Comparison of ENCODE assay signal across 8 cellular contexts in the genomic region with DNA sequence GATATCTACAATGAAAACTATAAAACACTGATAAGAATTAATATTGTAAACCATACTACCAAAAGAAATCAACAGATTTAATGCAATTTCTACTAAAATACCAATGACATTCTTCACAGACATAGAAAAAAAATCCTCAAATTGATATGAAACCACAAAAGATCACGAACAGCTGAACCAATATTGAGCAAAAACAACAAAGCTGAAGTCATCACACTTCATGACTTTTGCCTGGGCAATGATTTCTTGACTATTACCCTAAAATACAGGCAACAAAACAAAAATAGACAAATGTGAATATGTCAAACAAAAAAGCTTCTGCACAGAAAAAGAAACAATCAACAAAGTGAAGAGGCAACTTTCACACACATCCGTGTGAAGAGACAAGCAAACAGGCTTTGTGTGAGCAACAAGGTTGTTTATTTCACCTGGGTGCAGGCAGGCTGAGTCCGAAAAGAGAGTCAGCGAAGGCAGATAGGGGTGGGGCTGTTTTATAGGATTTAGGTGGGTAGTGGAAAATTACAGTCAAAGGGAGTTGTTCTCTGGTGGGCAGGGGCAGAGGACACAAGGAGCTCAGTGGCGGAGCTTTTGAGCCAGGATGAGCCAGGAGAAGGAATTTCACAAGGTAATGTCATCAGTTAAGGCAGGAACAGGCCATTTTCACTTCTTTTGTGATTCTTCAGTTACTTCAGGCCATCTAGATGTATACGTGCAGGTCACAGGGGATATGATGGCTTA.
DNase-seq lines count a peak whose midpoint lies in the region; TF ChIP-seq lines count a peak whose summit lies in the region.
"Not testable (repeated sequence)": the region's sequence is repeated elsewhere in the genome, so short reads cannot be mapped to it uniquely, and the experiment has no call there.

No MANE protein-coding gene starts in this region.

- not testable (repeated sequence) for H3K36me3 Mint-ChIP-seq in osteocyte (ENCODE audit: unreplicated experiment)

- H3K9me3 ChIP-seq in HUES6 (ENCODE audit: control insufficient read depth, insufficient read depth, low read depth, low read length); adipocyte (ENCODE audit: control insufficient read depth, low read length); mesenchymal stem cell (ENCODE audit: control insufficient read depth, low read length): not testable (repeated sequence)

- H3K14ac ChIP-seq in mesenchymal stem cell (ENCODE audit: low read length in 2 of 2): not testable (repeated sequence)

- not testable (repeated sequence) for H2AFZ ChIP-seq in mesenchymal stem cell (ENCODE audit: low read depth, low read length)

- POLR2A ChIA-PET in AG04449 (lab: Yijun Ruan, JAX): interaction anchor here (0.7 kb wide), 1 partner anchor 10 kb away, joined by 4 read pairs; no protein-coding TSS in a partner anchor

- DNase-seq in AG04449 (ENCODE audit: low read depth, low spot score): peak; percentile 23
- DNase-seq in ELF-1 (ENCODE audit: low read depth, low spot score): peak; percentile 41
- DNase-seq in adipocyte (ENCODE audit: low read depth): peak; percentile 73
- peak; percentile 28 to 78 for DNase-seq in cardiac fibroblast (ENCODE audit: low read depth in 2 of 2)
- peak; percentile 71 for DNase-seq in fibroblast of mammary gland (ENCODE audit: low read depth)
- DNase-seq in mesenchymal stem cell; osteocyte (ENCODE audit: extremely low spot score, unreplicated experiment): not testable (repeated sequence)

- H3K4me1 Mint-ChIP-seq in osteocyte (ENCODE audit: unreplicated experiment): peaks cover 20% of the 10 kb centered on the region

- H3K27ac Mint-ChIP-seq in osteocyte (ENCODE audit: unreplicated experiment): not testable (repeated sequence)

- not testable (repeated sequence) for H2BK15ac ChIP-seq in mesenchymal stem cell (ENCODE audit: low read depth, poor library complexity, severe bottlenecking)

- CTCF ChIA-PET in AG04449 (lab: Yijun Ruan, JAX): not testable (repeated sequence)

- H4K8ac ChIP-seq in mesenchymal stem cell (ENCODE audit: low read length): not testable (repeated sequence)

- peak overlapping the region; percentile 27 for H3K4me3 Mint-ChIP-seq in osteocyte (ENCODE audit: unreplicated experiment)

- H3K4ac ChIP-seq in mesenchymal stem cell (ENCODE audit: low read depth in 1 of 2, low read length in 2 of 2): not testable (repeated sequence)

- WGBS in mesenchymal stem cell: 78% methylated on average over 5 of the region's 6 CpGs

- not testable (repeated sequence) for H3K36me3 ChIP-seq in HUES6 (ENCODE audit: control insufficient read depth, insufficient read depth, low read length); adipocyte (ENCODE audit: control insufficient read depth, insufficient read depth, low read length, severe bottlenecking); mesenchymal stem cell (ENCODE audit: control insufficient read depth in 1 of 2, insufficient read depth in 2 of 2, low read depth in 1 of 2, low read length in 2 of 2)

- H2BK12ac ChIP-seq in mesenchymal stem cell (ENCODE audit: low read length in 2 of 2): not testable (repeated sequence)

- H3K4me3 ChIP-seq in AG04449 (ENCODE audit: low read depth, low read length); adipocyte (ENCODE audit: low read length); cardiac fibroblast (replicated peaks in 1 of 2; ENCODE audit: low read depth in 2 of 2, low read length in 2 of 2); fibroblast of mammary gland (ENCODE audit: control insufficient read depth, low read depth, low read length); mesenchymal stem cell (ENCODE audit: insufficient read depth in 1 of 2, low read depth in 1 of 2, low read length in 2 of 2): not testable (repeated sequence)
- peak overlapping the region; percentile 12; the same call in 1 of the 2 replicates for H3K4me3 ChIP-seq in HUES6 (ENCODE audit: low read depth, low read length)

- not testable (repeated sequence) for H4K91ac ChIP-seq in mesenchymal stem cell (ENCODE audit: low read length)

- not testable (repeated sequence) for H2AK5ac ChIP-seq in mesenchymal stem cell (ENCODE audit: low read length, severe bottlenecking)

- peak overlapping the region; percentile 64 for H3K9ac ChIP-seq in HUES6 (ENCODE audit: low read length)
- not testable (repeated sequence) for H3K9ac ChIP-seq in adipocyte (ENCODE audit: low read length); mesenchymal stem cell (ENCODE audit: low read length)

- not testable (repeated sequence) for H3K27me3 Mint-ChIP-seq in osteocyte (ENCODE audit: unreplicated experiment)

- peak overlapping the region; percentile 36; the same call in 1 of the 2 replicates for H3K27ac ChIP-seq in HUES6 (ENCODE audit: low read depth, low read length)
- peak overlapping the region; percentile 65 for H3K27ac ChIP-seq in mesenchymal stem cell (ENCODE audit: low read length, poor library complexity, severe bottlenecking)

- H3K4me2 ChIP-seq in mesenchymal stem cell (ENCODE audit: low read length, poor library complexity, severe bottlenecking): not testable (repeated sequence)

- peaks cover 10% of the 10 kb centered on the region for H3K9me3 Mint-ChIP-seq in osteocyte (ENCODE audit: unreplicated experiment)

- H3K27me3 ChIP-seq in HUES6 (ENCODE audit: control insufficient read depth, insufficient read depth, low read length); adipocyte (replicated peaks; ENCODE audit: control insufficient read depth, insufficient read depth, low read length); mesenchymal stem cell (ENCODE audit: control insufficient read depth in 1 of 2, insufficient read depth in 1 of 2, low read length in 2 of 2): not testable (repeated sequence)

- not testable (repeated sequence) for H3K79me1 ChIP-seq in mesenchymal stem cell (replicated peaks; ENCODE audit: low read length, poor library complexity, severe bottlenecking)

- peaks cover 26% of the 10 kb centered on the region for H3K4me1 ChIP-seq in HUES6 (ENCODE audit: control insufficient read depth, insufficient read depth, low read length)
- peaks cover 13% of the 10 kb centered on the region for H3K4me1 ChIP-seq in adipocyte (ENCODE audit: control insufficient read depth, insufficient read depth, low read length)
- not testable (repeated sequence) for H3K4me1 ChIP-seq in mesenchymal stem cell (ENCODE audit: control insufficient read depth, insufficient read depth, low read depth, low read length)

- not testable (repeated sequence) for H3K18ac ChIP-seq in mesenchymal stem cell (ENCODE audit: low read depth in 1 of 2, low read length in 2 of 2)

- H3K23ac ChIP-seq in mesenchymal stem cell (ENCODE audit: low read length in 2 of 2): not testable (repeated sequence)

- H2BK120ac ChIP-seq in mesenchymal stem cell (ENCODE audit: low read depth, low read length): not testable (repeated sequence)

- TF ChIP-seq CTCF in AG04449 (IDR thresholded peaks at IDR 0.05; ENCODE audit: insufficient read depth, low read length, missing control alignments); cardiac fibroblast (IDR thresholded peaks at IDR 0.05; ENCODE audit: low read depth, low read length); fibroblast of mammary gland (conservative IDR thresholded peaks at IDR 0.05; ENCODE audit: control insufficient read depth, insufficient read depth, low read depth, low read length); osteocyte (IDR thresholded peaks at IDR 0.05): not testable (repeated sequence)

- H2BK5ac ChIP-seq in mesenchymal stem cell (ENCODE audit: low read depth, low read length, poor library complexity, severe bottlenecking): peak overlapping the region; percentile 69
